Comparison of ENCODE assay signal across 15 cellular contexts in genomic region chr10:123759496-123760070, GRCh38.
"Had no signal": no experiment of that assay in that cellular context is flagged by ENCODE, and none has a peak within 500 bp of the region (broad histone marks: within the 10 kb centered on the region; RNA-seq: fewer than 3 reads in every experiment).

No MANE protein-coding gene starts in this region.

- H3K4me3 Mint-ChIP-seq: activated T-cell treated with anti-CD3 and anti-CD28 coated beads, Interleukin-2, amount 50 U/mL, for 4 hours; naive thymus-derived CD8-positive, alpha-beta T cell; T-helper 1 cell treated with Interleukin-12 subunit alpha and Interleukin-12 subunit beta and Interleukin-4 antibody, amounts not matched to agents 30 μg/mL and 1 μg/mL, for 36 hours had no signal

- ATAC-seq: activated naive CD4-positive, alpha-beta T cell treated with anti-CD3 and anti-CD28 coated beads, Interleukin-2, amount 50 U/mL, for 72 hours; activated T-cell treated with anti-CD3 and anti-CD28 coated beads, Interleukin-2, amount 50 U/mL, for 4 hours; body of pancreas; gastroesophageal sphincter; lower lobe of right lung; naive thymus-derived CD8-positive, alpha-beta T cell had no signal

- H3K27ac ChIP-seq: body of pancreas, gastroesophageal sphincter, lower lobe of right lung had no signal

- H3K27ac Mint-ChIP-seq: activated naive CD4-positive, alpha-beta T cell treated with anti-CD3 and anti-CD28 coated beads, Interleukin-2, amount 50 U/mL, for 72 hours; naive thymus-derived CD8-positive, alpha-beta T cell; T-helper 1 cell treated with Interleukin-12 subunit alpha and Interleukin-12 subunit beta and Interleukin-4 antibody, amounts not matched to agents 30 μg/mL and 1 μg/mL, for 36 hours had no signal

- DNase-seq: activated CD4-positive, alpha-beta T cell treated with anti-CD3 and anti-CD28 coated beads, Interleukin-2, amount 50 U/mL, for 1 hour; activated effector memory CD4-positive, alpha-beta T cell treated with anti-CD3 and anti-CD28 coated beads, Interleukin-2, amount 50 U/mL, for 16 hours; activated T-cell treated with anti-CD3 and anti-CD28 coated beads, Interleukin-2, amount 50 U/mL, for 4 hours; amniotic stem cell; body of pancreas; effector memory CD4-positive, alpha-beta T cell; hippocampal formation; kidney glomerular epithelial cell; lower lobe of right lung; naive thymus-derived CD8-positive, alpha-beta T cell had no signal

- H3K4me3 ChIP-seq: body of pancreas, gastroesophageal sphincter, lower lobe of right lung had no signal

- H3K27me3 ChIP-seq: body of pancreas, gastroesophageal sphincter had no signal

- FAIRE-seq: TTC549, urothelium cell line had no signal

- H3K9me3 ChIP-seq: body of pancreas, gastroesophageal sphincter, lower lobe of right lung had no signal

- H3K9me3 Mint-ChIP-seq: activated naive CD4-positive, alpha-beta T cell treated with anti-CD3 and anti-CD28 coated beads, Interleukin-2, amount 50 U/mL, for 72 hours; activated T-cell treated with anti-CD3 and anti-CD28 coated beads, Interleukin-2, amount 50 U/mL, for 4 hours; naive thymus-derived CD8-positive, alpha-beta T cell; T-helper 1 cell treated with Interleukin-12 subunit alpha and Interleukin-12 subunit beta and Interleukin-4 antibody, amounts not matched to agents 30 μg/mL and 1 μg/mL, for 36 hours had no signal

- H3K36me3 Mint-ChIP-seq: activated naive CD4-positive, alpha-beta T cell treated with anti-CD3 and anti-CD28 coated beads, Interleukin-2, amount 50 U/mL, for 72 hours; naive thymus-derived CD8-positive, alpha-beta T cell had no signal

- H3K36me3 ChIP-seq: lower lobe of right lung had no signal

- H3K4me1 ChIP-seq: body of pancreas, gastroesophageal sphincter, lower lobe of right lung had no signal
